9 cellular contexts compared by ENCODE assay signal in genomic region chr10:102669206-102670064, GRCh38. TPM values are rescaled to one million over a fixed set of nuclear protein-coding genes. Genes with fewer than 3 reads are reported as not detected.
DNase-seq lines count a peak whose midpoint lies in the region; ATAC-seq, FAIRE-seq and TF ChIP-seq lines count a peak whose summit lies in the region.
"Had no signal": no experiment of that assay in that cellular context is flagged by ENCODE, and none has a peak within 500 bp of the region (broad histone marks: within the 10 kb centered on the region; RNA-seq: fewer than 3 reads in every experiment).

No MANE protein-coding gene starts in this region.

- no peaks in the 10 kb centered on the region for H3K36me3 ChIP-seq in lower lobe of right lung
- H3K36me3 ChIP-seq: neutrophil had no signal

- H3K27ac ChIP-seq in A549: peak overlapping the region; percentile 63 to 69; a peak in 5 of 6 replicates
- H3K27ac ChIP-seq in lower lobe of right lung: peak overlapping the region; percentile 84
- H3K27ac ChIP-seq: neutrophil had no signal

- DNase-seq in A549 (ENCODE audit: low read depth in 1 of 2, low spot score in 1 of 2) (peak; percentile 34 to 44), HFF-Myc (ENCODE audit: extremely low read depth, low read depth) (no peak), astrocyte of the hippocampus (ENCODE audit: low read depth, low spot score) (peak; percentile 71), lower lobe of right lung (peak; percentile 83)
- no peak for DNase-seq in activated CD4-positive, CD25-positive, alpha-beta regulatory T cell (lab: John Stamatoyannopoulos, UW)

- no peak for TF ChIP-seq EP300 in A549 (IDR thresholded peaks at IDR 0.05)

- FAIRE-seq in A549 (lab: Jason Lieb, UNC): no peak

- H3K4me3 ChIP-seq in A549 (no peak overlapping the region), HFF-Myc (replicated peaks; ENCODE audit: low read depth, low read length) (no peak overlapping the region), lower lobe of right lung (no peak overlapping the region)

- POLR2A ChIA-PET in A549 (lab: Yijun Ruan, JAX): interaction anchor here (0.9 to 1.1 kb wide), 2 partner anchors 24 to 74 kb away, joined by 3 read pairs; partner anchors contain the start of gene WBP1L

- TF ChIP-seq CTCF in A549 (IDR thresholded peaks at IDR 0.05) (peak; percentile 39; the same call in 2 of the 3 replicates), HFF-Myc (IDR thresholded peaks at IDR 0.05; ENCODE audit: low read depth, low read length, missing control alignments) (peak; percentile 30), lower lobe of right lung (IDR thresholded peaks at IDR 0.05) (peak; percentile 61)

- TF ChIP-seq POLR2A in A549 (IDR thresholded peaks at IDR 0.05; ENCODE audit: low read length): no peak
- TF ChIP-seq POLR2A in GM18505 (IDR thresholded peaks at IDR 0.05; ENCODE audit: borderline replicate concordance, extremely low read depth, insufficient read depth, insufficient read length): no peak

- ATAC-seq in A549 (peak; percentile 60 to 78), lower lobe of right lung (peak; percentile 92), GM21423 (IDR thresholded peaks at IDR 0.05; ENCODE audit: unreplicated experiment) (no peak), HG02885 (IDR thresholded peaks at IDR 0.05; ENCODE audit: poor library complexity, unreplicated experiment) (no peak), GM18505 (IDR thresholded peaks at IDR 0.05; ENCODE audit: unreplicated experiment) (no peak)

- 59% methylated on average over 6 of the region's 7 CpGs for WGBS in A549 (ENCODE audit: missing lambda C conversion rate)

- peaks cover 30% of the 10 kb centered on the region for H3K4me1 ChIP-seq in A549
- H3K4me1 ChIP-seq in lower lobe of right lung: peaks cover 45% of the 10 kb centered on the region

- H3K4me2 ChIP-seq in A549: peak overlapping the region; percentile 33

- intact Hi-C loops in lower lobe of right lung (cut with DNase I): no loop called here

- CTCF ChIA-PET in A549 (lab: Yijun Ruan, JAX): interaction anchor here (0.6 to 7.8 kb wide), 16 partner anchors 8 to 58 kb away, joined by 3 to 71 read pairs (median 3); partner anchors contain the start of genes ARL3, SFXN2 and TRIM8

- no peaks in the 10 kb centered on the region for H3K27me3 ChIP-seq in lower lobe of right lung (ENCODE audit: low read depth)

- TF ChIP-seq RAD21 in A549 (conservative IDR thresholded peaks at IDR 0.05 in 1 of 2, IDR thresholded peaks at IDR 0.05 in 1 of 2): peak in 1 of 2 experiments; percentile 31; a peak in 2 of 5 replicates

- H3K9me3 ChIP-seq in A549 (no peaks in the 10 kb centered on the region), lower lobe of right lung (no peaks in the 10 kb centered on the region)
- H3K9me3 ChIP-seq: neutrophil had no signal

TF ChIP-seq in A549, 52 proteins besides CTCF, POLR2A, EP300 and RAD21:
- TF ChIP-seq JUN (IDR thresholded peaks at IDR 0.05) (no peak), PHF8 (IDR thresholded peaks at IDR 0.05; ENCODE audit: borderline replicate concordance, low read depth) (no peak), REST (IDR thresholded peaks at IDR 0.05) (no peak), CEBPB (IDR thresholded peaks at IDR 0.05) (no peak)

RNA-seq across cellular contexts. Expression of gene TRIM8, which starts 25.2 kb away (rescaled TPM):
- polyA plus RNA-seq in A549 (2011; rRNA removed): 26.6 and 32.5 TPM in 2 replicates
- 40.1 and 46.5 TPM in 2 replicates for polyA plus RNA-seq in A549 (2012; cell fraction: cytosol; rRNA removed)
- 35.8 and 42.5 TPM in 2 replicates for polyA plus RNA-seq in A549 (2012; cell fraction: nucleus; rRNA removed)
- polyA plus RNA-seq in A549 (2017; fragmentation: RNase III; extraction: RNeasy Plus Mini Kit Qiagen cat#74134 plus additional on column Dnase treatment): 21.1 to 22.8 TPM (median 21.2 TPM) in 3 replicates
- 15.5 and 25.4 TPM in 2 replicates for polyA minus RNA-seq in A549 (2011; rRNA and poly(A)+ RNA removed)
- 142 TPM for total RNA-seq in lower lobe of right lung

RNA-seq across cellular contexts. Expression of gene ARL3, which starts 44.8 kb away (rescaled TPM):
- 18.2 and 20.2 TPM in 2 replicates for polyA plus RNA-seq in A549 (2011; rRNA removed)
- polyA plus RNA-seq in A549 (2012; cell fraction: cytosol; rRNA removed): 9.1 and 9.9 TPM in 2 replicates
- polyA plus RNA-seq in A549 (2012; cell fraction: nucleus; rRNA removed): 2.0 and 3.5 TPM in 2 replicates
- 20.7 to 22.7 TPM (median 21.3 TPM) in 3 replicates for polyA plus RNA-seq in A549 (2017; fragmentation: RNase III; extraction: RNeasy Plus Mini Kit Qiagen cat#74134 plus additional on column Dnase treatment)
- polyA minus RNA-seq in A549 (2011; rRNA and poly(A)+ RNA removed): 5.0 and 5.8 TPM in 2 replicates
- 7.3 TPM for total RNA-seq in lower lobe of right lung

RNA-seq across cellular contexts. Expression of gene SFXN2, which starts 45.0 kb away (rescaled TPM):
- polyA plus RNA-seq in A549 (2011; rRNA removed): 4.7 and 5.6 TPM in 2 replicates
- polyA plus RNA-seq in A549 (2012; cell fraction: cytosol; rRNA removed): 5.9 TPM in 2 replicates
- polyA plus RNA-seq in A549 (2012; cell fraction: nucleus; rRNA removed): 13.7 and 15.5 TPM in 2 replicates
- 7.4 to 8.5 TPM (median 7.9 TPM) in 3 replicates for polyA plus RNA-seq in A549 (2017; fragmentation: RNase III; extraction: RNeasy Plus Mini Kit Qiagen cat#74134 plus additional on column Dnase treatment)
- 15.0 and 15.8 TPM in 2 replicates for polyA minus RNA-seq in A549 (2011; rRNA and poly(A)+ RNA removed)
- total RNA-seq in lower lobe of right lung: 10.0 TPM

Comparison
In these comparisons a context has a peak if more than half of its experiments do, and no peak if none do; other contexts are left out.
1. ATAC-seq: peak in A549 (2 of 2) and lower lobe of right lung (2 of 2); none in GM21423 (single experiment), HG02885 (single experiment) and GM18505 (single experiment).
2. DNase-seq: peak in A549 (2 of 2), astrocyte of the hippocampus (single experiment) and lower lobe of right lung (single experiment); none in HFF-Myc (single experiment) and activated CD4-positive, CD25-positive, alpha-beta regulatory T cell (0 of 4).
3. Peak in every context shown above with its lines, with median percentiles within 50 percentile points of each other: CTCF ChIP-seq.